11 cellular contexts compared by ENCODE assay signal in genomic region chr2:196758474-196759377, GRCh38. TPM values are rescaled to one million over a fixed set of nuclear protein-coding genes. Genes with fewer than 3 reads are reported as not detected.
A peak's percentile ranks its signal among the peaks of the same experiment; 100 is the strongest.
DNase-seq lines count a peak whose midpoint lies in the region; ATAC-seq, FAIRE-seq and TF ChIP-seq lines count a peak whose summit lies in the region.
"Had no signal": no experiment of that assay in that cellular context is flagged by ENCODE, and none has a peak within 500 bp of the region (broad histone marks: within the 10 kb centered on the region; RNA-seq: fewer than 3 reads in every experiment).

No MANE protein-coding gene starts in this region.

- no peaks in the 10 kb centered on the region for H3K27me3 ChIP-seq in HCT116 (ENCODE audit: insufficient read depth, low read length)
- no peaks in the 10 kb centered on the region for H3K27me3 ChIP-seq in ascending aorta
- H3K27me3 ChIP-seq: body of pancreas, SJSA1 had no signal

- H3K9ac ChIP-seq in HCT116 (ENCODE audit: low read length), result no peak overlapping the region

- peak; percentile 54; the same call in 1 of the 2 replicates for ATAC-seq in HCT116
- no peak for ATAC-seq in GM21723 (IDR thresholded peaks at IDR 0.05; ENCODE audit: unreplicated experiment)
- ATAC-seq: body of pancreas had no signal

- H3K9me3 ChIP-seq in HCT116 (ENCODE audit: control insufficient read depth in 1 of 2, insufficient read depth in 1 of 2, low read depth in 1 of 2, low read length in 2 of 2) (no peaks in the 10 kb centered on the region), ascending aorta (peaks cover 0 to 4% of the 10 kb centered on the region in 2 donors)
- H3K9me3 ChIP-seq: SJSA1 had no signal

- H4K20me1 ChIP-seq in HCT116 (ENCODE audit: insufficient read depth), result no peaks in the 10 kb centered on the region

- H3K4me2 ChIP-seq in HCT116 (ENCODE audit: low read length), result no peak overlapping the region

- H2AFZ ChIP-seq in HCT116 (ENCODE audit: low read depth, low read length, poor library complexity, severe bottlenecking), result no peak overlapping the region

- H3K4me3 ChIP-seq in AG04449 (ENCODE audit: low read depth, low read length) (no peak overlapping the region), HCT116 (replicated peaks in 1 of 2; ENCODE audit: low read depth in 1 of 2, low read length in 2 of 2) (no peak overlapping the region), ascending aorta (peak overlapping the region in 1 of 2 donors; percentile 29)
- H3K4me3 ChIP-seq: body of pancreas, SJSA1 had no signal

- peak; percentile 61 for TF ChIP-seq RAD21 in HCT116 (IDR thresholded peaks at IDR 0.05; ENCODE audit: low read depth)

- no TSS peak for BruUV-seq in HCT116 (replicated peaks; lab: Mats Ljungman, UMichigan)

- no peaks in the 10 kb centered on the region for H3K9me2 ChIP-seq in HCT116 (ENCODE audit: insufficient read depth)

- RAD21 ChIA-PET in HCT116 (lab: Charles Lee; ENCODE audit: low non-redundant PET in 1 of 2, low total read pairs in 2 of 2, uncharacterized antibody in 2 of 2, unreplicated experiment in 2 of 2), result interaction anchor here in 1 of 2 experiments (0.5 kb wide), 1 partner anchor 143 kb away, joined by 3 read pairs; no protein-coding TSS in a partner anchor

- no peak overlapping the region for H3K27ac ChIP-seq in HCT116 (ENCODE audit: low read depth, low read length)
- H3K27ac ChIP-seq in ascending aorta, result no peak overlapping the region
- H3K27ac ChIP-seq: body of pancreas, SJSA1 had no signal

- H3K79me2 ChIP-seq in HCT116 (ENCODE audit: insufficient read depth, low read length), result no peaks in the 10 kb centered on the region

- H3K4me1 ChIP-seq in HCT116 (ENCODE audit: control insufficient read depth in 1 of 2, insufficient read depth in 2 of 2, low read length in 2 of 2), result no peaks in the 10 kb centered on the region
- H3K4me1 ChIP-seq in ascending aorta, result peaks cover 0 to 7% of the 10 kb centered on the region in 2 donors
- H3K4me1 ChIP-seq: body of pancreas, SJSA1 had no signal

- CTCF ChIA-PET in AG04449 (lab: Yijun Ruan, JAX) (interaction anchor here (0.6 to 2.0 kb wide), 25 partner anchors 8 to 681 kb away, joined by 3 to 16 read pairs (median 4); no protein-coding TSS in a partner anchor), HCT116 (lab: Charles Lee) (interaction anchor here (1.2 to 1.7 kb wide), 3 partner anchors 8 to 461 kb away, joined by 3 to 10 read pairs (median 3); no protein-coding TSS in a partner anchor)

- TF ChIP-seq CTCF in AG04449 (IDR thresholded peaks at IDR 0.05; ENCODE audit: insufficient read depth, low read length, missing control alignments), result peak; percentile 6
- peak in 2 of 3 experiments; percentile 38 to 52; a peak in 3 of 6 replicates for TF ChIP-seq CTCF in HCT116 (IDR thresholded peaks at IDR 0.05 in 2 of 3, conservative IDR thresholded peaks at IDR 0.05 in 1 of 3; ENCODE audit: borderline replicate concordance in 1 of 3, insufficient read depth in 1 of 3, low read depth in 2 of 3, low read length in 2 of 3)
- peak; percentile 28 to 45 (median 30) for TF ChIP-seq CTCF in ascending aorta (IDR thresholded peaks at IDR 0.05)

- H3K36me3 ChIP-seq in HCT116 (ENCODE audit: control insufficient read depth in 1 of 2, insufficient read depth in 2 of 2, low read length in 2 of 2), result peaks cover 4 to 6% of the 10 kb centered on the region in 2 experiments; a peak in 1 of 4 replicates
- peaks cover 1 to 6% of the 10 kb centered on the region in 2 donors for H3K36me3 ChIP-seq in ascending aorta

- POLR2A ChIA-PET in AG04449 (lab: Yijun Ruan, JAX) (no interaction called here), HCT116 (lab: Charles Lee) (no interaction called here)

- TF ChIP-seq POLR2A in HCT116 (IDR thresholded peaks at IDR 0.05; ENCODE audit: borderline replicate concordance, extremely low read depth, insufficient read depth, insufficient read length), result no peak

- peak; percentile 92 for FAIRE-seq in islet of Langerhans (lab: Jason Lieb, UNC)

- intact Hi-C loops in HCT116 (cut with micrococcal nuclease), result loop anchor here (2.0 to 10.0 kb wide), 4 partner anchors 324 to 628 kb away; no protein-coding TSS in a partner anchor
- intact Hi-C loops in ascending aorta (cut with DNase I), result loop anchor here (5.0 kb wide), 1 partner anchor 461 kb away; no protein-coding TSS in a partner anchor

- DNase-seq in AG04449 (ENCODE audit: low read depth, low spot score), result no peak
- DNase-seq in HCT116 (ENCODE audit: low read depth, low spot score), result no peak
- no peak for DNase-seq in ascending aorta (ENCODE audit: low spot score in 2 of 2)
- no peak for DNase-seq in activated CD4-positive, CD25-positive, alpha-beta regulatory T cell (lab: John Stamatoyannopoulos, UW)
- DNase-seq in NCI-H774 (lab: John Stamatoyannopoulos, UW), result no peak
- no peak for DNase-seq in SHP77 treated with DMSO at 0.1 percent for 48 hours (lab: John Stamatoyannopoulos, UW)
- DNase-seq: body of pancreas, nucleus accumbens had no signal

TF ChIP-seq in HCT116, 20 proteins besides CTCF, POLR2A, EP300 and RAD21:
- no peak for TF ChIP-seq SP1 (IDR thresholded peaks at IDR 0.05; ENCODE audit: low read depth)
- no peak for TF ChIP-seq CBX3 (IDR thresholded peaks at IDR 0.05; ENCODE audit: low read depth)
- TF ChIP-seq ZFX (IDR thresholded peaks at IDR 0.05), result no peak
- TF ChIP-seq SRF (IDR thresholded peaks at IDR 0.05; ENCODE audit: low read depth), result no peak
- TF ChIP-seq EGR1 (IDR thresholded peaks at IDR 0.05; ENCODE audit: low read depth), result no peak
- TF ChIP-seq SIN3A (IDR thresholded peaks at IDR 0.05; ENCODE audit: low read depth), result no peak
- TF ChIP-seq ZBTB33 (IDR thresholded peaks at IDR 0.05; ENCODE audit: extremely low read depth, insufficient replicate concordance, low read length), result no peak
- TF ChIP-seq CEBPB (IDR thresholded peaks at IDR 0.05; ENCODE audit: low read depth), result no peak
- TF ChIP-seq TCF7L2 (IDR thresholded peaks at IDR 0.05; ENCODE audit: borderline replicate concordance, extremely low read depth, insufficient read depth, insufficient read length), result no peak
- no peak for TF ChIP-seq YY1 (IDR thresholded peaks at IDR 0.05; ENCODE audit: extremely low read depth, insufficient replicate concordance, low read depth, low read length)
- no peak for TF ChIP-seq FOSL1 (IDR thresholded peaks at IDR 0.05; ENCODE audit: low read depth)
- TF ChIP-seq MAX (IDR thresholded peaks at IDR 0.05), result no peak
- no peak for TF ChIP-seq REST (IDR thresholded peaks at IDR 0.05; ENCODE audit: low read depth)
- TF ChIP-seq EZH2phosphoT487 (IDR thresholded peaks at IDR 0.05; ENCODE audit: borderline replicate concordance), result no peak

RNA-seq across cellular contexts. Expression of gene GTF3C3, which starts 40.8 kb away (rescaled TPM):
- total RNA-seq in HCT116 (2021; ENCODE audit: unreplicated experiment) (56.2 TPM), ascending aorta (1.5 TPM)
- 22.3 and 26.5 TPM in 2 replicates for polyA plus RNA-seq in HCT116 (2012)

RNA-seq across cellular contexts. Expression of gene C2orf66, which starts 50.4 kb away (rescaled TPM):
- total RNA-seq in HCT116 (2021; ENCODE audit: unreplicated experiment), result not detected
- 0.11 TPM in 1 of 2 replicates, not detected in the other for polyA plus RNA-seq in HCT116 (2012)
- not detected for total RNA-seq in ascending aorta

Comparison
In these comparisons a context has a peak if more than half of its experiments do, and no peak if none do; other contexts are left out.
1. RNA of gene GTF3C3, which starts 40.8 kb away (total RNA-seq): 56.2 TPM in HCT116 (single experiment); 1.5 TPM in ascending aorta (single experiment); every median in the first group is over 10 times any median in the second.
2. Peak in every context shown above with its lines, with median percentiles within 50 percentile points of each other: CTCF ChIP-seq.